10 cellular contexts compared by ENCODE assay signal in the genomic region with DNA sequence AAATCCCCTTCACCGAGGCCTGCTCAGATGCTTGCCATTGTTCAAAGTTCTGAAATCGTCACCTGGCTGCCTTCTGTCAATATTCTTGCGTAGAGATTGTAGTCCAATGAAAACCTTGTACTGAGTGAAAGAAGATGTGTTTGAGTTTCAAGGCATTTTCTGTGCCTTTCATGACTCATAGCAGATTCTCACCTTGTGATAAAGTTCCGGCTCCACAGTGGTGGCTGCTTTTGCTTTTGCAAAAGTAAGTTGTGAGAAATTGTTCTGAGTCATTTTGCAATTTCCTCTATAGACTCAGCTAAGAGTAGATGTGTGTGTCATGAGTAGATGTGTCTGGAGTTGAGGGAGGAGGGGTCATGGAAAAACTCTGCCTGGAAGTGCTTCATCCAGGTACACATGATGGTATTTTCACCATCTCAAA. TPM values are rescaled to one million over a fixed set of nuclear protein-coding genes. Genes with fewer than 3 reads are reported as not detected.
DNase-seq lines count a peak whose midpoint lies in the region; ATAC-seq and TF ChIP-seq lines count a peak whose summit lies in the region.
"Had no signal": no experiment of that assay in that cellular context is flagged by ENCODE, and none has a peak within 500 bp of the region (broad histone marks: within the 10 kb centered on the region; RNA-seq: fewer than 3 reads in every experiment).

No MANE protein-coding gene starts in this region.

- H3K36me3 Mint-ChIP-seq in Calu3 (ENCODE audit: insufficient read depth, unreplicated experiment), result peaks cover 11% of the 10 kb centered on the region
- H3K36me3 Mint-ChIP-seq in activated T-cell treated with anti-CD3 and anti-CD28 coated beads, Interleukin-2, amount 50 U/mL, for 24 hours (ENCODE audit: low read depth), result no peaks in the 10 kb centered on the region
- H3K36me3 Mint-ChIP-seq: naive B cell had no signal

- H3K36me3 ChIP-seq in left lung (no peaks in the 10 kb centered on the region), MG63 (no peaks in the 10 kb centered on the region), MM.1S (replicated peaks; ENCODE audit: insufficient read depth, low read length) (no peaks in the 10 kb centered on the region)

- no peaks in the 10 kb centered on the region for H3K9me2 ChIP-seq in MM.1S (replicated peaks; ENCODE audit: insufficient read depth, low read length)

- intact Hi-C loops in Calu3 (cut with micrococcal nuclease; ENCODE audit: unreplicated experiment) (no loop called here), left lung (cut with DNase I) (no loop called here)

- no peaks in the 10 kb centered on the region for H3K79me2 ChIP-seq in MM.1S (ENCODE audit: low read length)

- H3K27ac ChIP-seq in left lung (peak overlapping the region in 1 of 2 donors; percentile 84), MM.1S (ENCODE audit: low read length) (no peak overlapping the region)
- H3K27ac ChIP-seq: KMS-11 had no signal

- no peaks in the 10 kb centered on the region for H3K27me3 Mint-ChIP-seq in Calu3 (ENCODE audit: unreplicated experiment)
- no peaks in the 10 kb centered on the region for H3K27me3 Mint-ChIP-seq in activated T-cell treated with anti-CD3 and anti-CD28 coated beads, Interleukin-2, amount 50 U/mL, for 24 hours
- H3K27me3 Mint-ChIP-seq: naive B cell had no signal

- no peak overlapping the region for H3K9ac ChIP-seq in MM.1S (ENCODE audit: low read length)
- H3K9ac ChIP-seq: KMS-11 had no signal

- H4K20me1 ChIP-seq in MM.1S (ENCODE audit: insufficient read depth, low read length), result no peaks in the 10 kb centered on the region

- H3K9me3 ChIP-seq in left lung (no peaks in the 10 kb centered on the region), MG63 (no peaks in the 10 kb centered on the region), MM.1S (replicated peaks; ENCODE audit: insufficient read depth, low read length) (no peaks in the 10 kb centered on the region)

- peak overlapping the region; percentile 62 for H3K4me3 Mint-ChIP-seq in Calu3 (ENCODE audit: low read depth, unreplicated experiment)
- H3K4me3 Mint-ChIP-seq in activated T-cell treated with anti-CD3 and anti-CD28 coated beads, Interleukin-2, amount 50 U/mL, for 24 hours, result peak overlapping the region; percentile 37
- H3K4me3 Mint-ChIP-seq: naive B cell had no signal

- BruUV-seq in Calu3 (replicated peaks; lab: Mats Ljungman, UMichigan), result no TSS peak

- H3K4me3 ChIP-seq in left lung (no peak overlapping the region), MG63 (no peak overlapping the region), MM.1S (ENCODE audit: low read length) (no peak overlapping the region)

- H3K27ac Mint-ChIP-seq in Calu3 (ENCODE audit: unreplicated experiment), result peak overlapping the region; percentile 96
- H3K27ac Mint-ChIP-seq in activated T-cell treated with anti-CD3 and anti-CD28 coated beads, Interleukin-2, amount 50 U/mL, for 24 hours, result peak overlapping the region; percentile 92
- H3K27ac Mint-ChIP-seq: naive B cell had no signal

- H3K4me1 ChIP-seq in left lung, result peaks cover 0 to 19% of the 10 kb centered on the region in 2 donors
- no peaks in the 10 kb centered on the region for H3K4me1 ChIP-seq in MM.1S (ENCODE audit: low read length)

- H3K4me1 Mint-ChIP-seq in Calu3 (ENCODE audit: low read depth, unreplicated experiment), result peaks cover 15% of the 10 kb centered on the region
- H3K4me1 Mint-ChIP-seq in activated T-cell treated with anti-CD3 and anti-CD28 coated beads, Interleukin-2, amount 50 U/mL, for 24 hours (ENCODE audit: low read depth), result peaks cover 25% of the 10 kb centered on the region
- H3K4me1 Mint-ChIP-seq: naive B cell had no signal

- no peak overlapping the region for H2AFZ ChIP-seq in MM.1S (ENCODE audit: low read length)

- TF ChIP-seq CTCF in Calu3 (IDR thresholded peaks at IDR 0.05; ENCODE audit: unreplicated experiment) (no peak), left lung (IDR thresholded peaks at IDR 0.05) (no peak), MM.1S (IDR thresholded peaks at IDR 0.05; ENCODE audit: low read length) (no peak)

- H3K9me3 Mint-ChIP-seq in Calu3 (ENCODE audit: low read depth, unreplicated experiment), result no peaks in the 10 kb centered on the region
- no peaks in the 10 kb centered on the region for H3K9me3 Mint-ChIP-seq in activated T-cell treated with anti-CD3 and anti-CD28 coated beads, Interleukin-2, amount 50 U/mL, for 24 hours
- H3K9me3 Mint-ChIP-seq: naive B cell had no signal

- ATAC-seq in GM21390 (IDR thresholded peaks at IDR 0.05; ENCODE audit: unreplicated experiment), result peak; percentile 99
- peak; percentile 96 for ATAC-seq in HG03575 (IDR thresholded peaks at IDR 0.05; ENCODE audit: extremely low read depth, insufficient number of reproducible peaks, low FRiP score, unreplicated experiment)
- ATAC-seq in left lung, result peak; percentile 19

- H3F3A ChIP-seq in MM.1S (ENCODE audit: insufficient read depth, low read length), result no peaks in the 10 kb centered on the region

- CTCF ChIA-PET in Calu3 (lab: Charles Lee), result interaction anchor here (1.3 kb wide), 1 partner anchor 35 kb away, joined by 3 read pairs; no protein-coding TSS in a partner anchor

- DNase-seq in Calu3 (peak; percentile 43), left lung (no peak), MG63 (no peak), MM.1S (no peak), SK-N-DZ (ENCODE audit: low spot score) (no peak)
- DNase-seq in activated T-cell treated with anti-CD3 and anti-CD28 coated beads, Interleukin-2, amount 50 U/mL, for 24 hours, result peak; percentile 50
- DNase-seq: naive B cell had no signal

- H3K4me2 ChIP-seq in MM.1S (ENCODE audit: low read depth, low read length), result no peak overlapping the region
- H3K4me2 ChIP-seq: KMS-11 had no signal

- no peaks in the 10 kb centered on the region for H3K27me3 ChIP-seq in left lung
- H3K27me3 ChIP-seq in MG63, result no peaks in the 10 kb centered on the region
- H3K27me3 ChIP-seq in MM.1S (replicated peaks; ENCODE audit: insufficient read depth, low read length), result no peaks in the 10 kb centered on the region

RNA-seq across cellular contexts. Expression of a gene that starts 39.8 kb away (rescaled TPM):
- total RNA-seq in Calu3 (2022), result not detected in 2 replicates
- not detected for total RNA-seq in left lung
- not detected in 2 replicates for total RNA-seq in MG63 (2014; rRNA removed; shearing (Covaris generic); ENCODE audit: low replicate concordance)
- not detected in 2 replicates for polyA plus RNA-seq in SK-N-DZ (2014; cell fraction: cytosol; rRNA removed)
- not detected in 2 replicates for polyA plus RNA-seq in SK-N-DZ (2014; cell fraction: nucleus; rRNA removed)

Comparison
In these comparisons a context has a peak if more than half of its experiments do, and no peak if none do; other contexts are left out.
1. DNase-seq: peak in Calu3 (single experiment) and activated T-cell treated with anti-CD3 and anti-CD28 coated beads, Interleukin-2, amount 50 U/mL, for 24 hours (single experiment); none in left lung (0 of 2), MG63 (single experiment), MM.1S (single experiment) and SK-N-DZ (single experiment).
2. ATAC-seq: peak in every context shown above with its lines; median percentile 99 in GM21390; 96 in HG03575; 19 in left lung.